In the genomic region with DNA sequence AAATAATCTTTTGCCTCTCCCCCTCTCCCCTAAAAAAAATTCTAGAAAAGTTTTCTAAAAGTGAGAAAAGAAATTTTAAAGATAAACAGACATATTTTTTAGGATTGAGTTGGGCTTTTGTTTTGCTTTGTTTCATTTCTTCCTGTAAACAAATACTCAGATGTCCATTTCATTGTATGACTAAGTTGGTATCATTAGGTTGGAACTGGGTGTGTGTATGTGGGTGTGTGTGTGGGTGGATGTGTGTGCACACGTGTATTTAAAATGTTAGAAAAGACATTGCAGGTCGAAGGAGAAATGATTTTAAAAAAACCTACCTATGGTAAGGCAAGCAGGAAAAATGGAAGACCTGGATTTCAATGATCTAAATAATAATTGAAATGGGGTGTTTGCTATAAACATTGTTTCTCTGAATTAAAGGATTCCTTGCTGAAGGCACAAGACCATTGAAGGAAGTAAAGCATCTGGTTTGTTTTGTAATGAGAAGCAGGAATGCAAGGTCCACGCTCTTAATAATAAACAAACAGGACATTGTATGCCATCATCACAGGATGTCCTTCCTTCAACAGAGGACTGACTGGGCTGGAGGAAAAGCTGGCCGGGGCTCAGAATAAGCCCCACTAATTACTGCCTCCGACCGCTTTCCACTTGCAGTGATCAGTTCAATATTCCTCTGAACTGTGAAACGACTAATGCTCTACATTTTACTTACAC, we compare ENCODE assay signal across 8 cellular contexts. TPM values are rescaled to one million over a fixed set of nuclear protein-coding genes. Genes with fewer than 3 reads are reported as not detected.
A peak's percentile ranks its signal among the peaks of the same experiment; 100 is the strongest.
DNase-seq lines count a peak whose midpoint lies in the region; FAIRE-seq and TF ChIP-seq lines count a peak whose summit lies in the region.

No MANE protein-coding gene starts in this region.

- H3K36me3 ChIP-seq in skeletal muscle satellite cell (ENCODE audit: insufficient read depth, low read length): no peaks in the 10 kb centered on the region

- H3K4me1 ChIP-seq in skeletal muscle satellite cell (ENCODE audit: control insufficient read depth, insufficient read depth, low read length): peaks cover 60% of the 10 kb centered on the region

- H3K27me3 ChIP-seq in skeletal muscle satellite cell (ENCODE audit: control insufficient read depth, insufficient read depth, low read length): no peaks in the 10 kb centered on the region

- in situ Hi-C loops in SK-MEL-5 (cut with HindIII; ENCODE audit: low pct_unique_long_range_greater_than_20kb, low sequenced_read_pairs): no loop called here

- no peak for TF ChIP-seq POLR2A in H54 (IDR thresholded peaks at IDR 0.05; ENCODE audit: low read depth, low read length)

- peak overlapping the region; percentile 80 for H3K9ac ChIP-seq in skeletal muscle satellite cell (ENCODE audit: low read depth, low read length)

- H3K9me3 ChIP-seq in skeletal muscle satellite cell (replicated peaks; ENCODE audit: low read length): no peaks in the 10 kb centered on the region

- peak overlapping the region; percentile 90 for H3K4me2 ChIP-seq in skeletal muscle satellite cell (ENCODE audit: low read length)

- H3K4me3 ChIP-seq in skeletal muscle satellite cell (ENCODE audit: low read length): peak overlapping the region; percentile 81

- DNase-seq in DMS 273 (lab: John Stamatoyannopoulos, UW; ENCODE audit: unreplicated experiment) (peak; percentile 44), DMS 273 treated with DMSO at 0.1 percent for 48 hours (lab: John Stamatoyannopoulos, UW) (no peak), SK-MEL-5 (ENCODE audit: low read depth, low spot score) (peak; percentile 62), fibroblast of gingiva (ENCODE audit: low read depth) (peak; percentile 85), H54 (ENCODE audit: insufficient read length, low spot score) (no peak), glomerular visceral epithelial cell (ENCODE audit: extremely low spot score) (no peak)
- no peak for DNase-seq in stimulated activated CD4-positive, alpha-beta T cell treated with anti-CD3 and anti-CD28 coated beads, Interleukin-12 subunit alpha, Interleukin-12 subunit beta, amount 100 ng/mL, for 4 hours

- FAIRE-seq in H54 (lab: Jason Lieb, UNC): no peak

RNA-seq across cellular contexts. Expression of gene PRDM1, which starts 1.0 kb away (rescaled TPM):
- 0.08 and 0.16 TPM in 2 replicates for total RNA-seq in SK-MEL-5 (2014; rRNA removed; shearing (Covaris generic))
- 0.23 and 0.33 TPM in 2 replicates for polyA plus RNA-seq in SK-MEL-5 (2015; cell fraction: cytosol; rRNA removed)
- 0.26 TPM in 1 of 2 replicates, not detected in the other for polyA plus RNA-seq in SK-MEL-5 (2015; cell fraction: nucleus; rRNA removed)
- 0.44 and 2.5 TPM in 2 replicates for total RNA-seq in skeletal muscle satellite cell (2012; rRNA removed)

Comparison
In these comparisons a context has a peak if more than half of its experiments do, and no peak if none do; other contexts are left out.
1. DNase-seq: peak in DMS 273 (single experiment), SK-MEL-5 (single experiment) and fibroblast of gingiva (single experiment); none in DMS 273 treated with DMSO at 0.1 percent for 48 hours (single experiment), H54 (single experiment), glomerular visceral epithelial cell (single experiment) and stimulated activated CD4-positive, alpha-beta T cell treated with anti-CD3 and anti-CD28 coated beads, Interleukin-12 subunit alpha, Interleukin-12 subunit beta, amount 100 ng/mL, for 4 hours (single experiment).